Comparison of ENCODE assay signal across 6 cellular contexts in genomic region chr6:20331625-20332024, GRCh38.
"Had no signal": no experiment of that assay in that cellular context is flagged by ENCODE, and none has a peak within 500 bp of the region (broad histone marks: within the 10 kb centered on the region; RNA-seq: fewer than 3 reads in every experiment).

No MANE protein-coding gene starts in this region.

- H3K4me3 ChIP-seq: GM23338 had no signal

- ATAC-seq: GM23338, HepG2 had no signal

- H2AFZ ChIP-seq: GM23338 had no signal

- H3K4me2 ChIP-seq: GM23338 had no signal

- DNase-seq: H9, HCEC 1CT, KBM-7 had no signal

- H3K27ac ChIP-seq: HL-60 had no signal
